17 cellular contexts compared by ENCODE assay signal in the genomic region with DNA sequence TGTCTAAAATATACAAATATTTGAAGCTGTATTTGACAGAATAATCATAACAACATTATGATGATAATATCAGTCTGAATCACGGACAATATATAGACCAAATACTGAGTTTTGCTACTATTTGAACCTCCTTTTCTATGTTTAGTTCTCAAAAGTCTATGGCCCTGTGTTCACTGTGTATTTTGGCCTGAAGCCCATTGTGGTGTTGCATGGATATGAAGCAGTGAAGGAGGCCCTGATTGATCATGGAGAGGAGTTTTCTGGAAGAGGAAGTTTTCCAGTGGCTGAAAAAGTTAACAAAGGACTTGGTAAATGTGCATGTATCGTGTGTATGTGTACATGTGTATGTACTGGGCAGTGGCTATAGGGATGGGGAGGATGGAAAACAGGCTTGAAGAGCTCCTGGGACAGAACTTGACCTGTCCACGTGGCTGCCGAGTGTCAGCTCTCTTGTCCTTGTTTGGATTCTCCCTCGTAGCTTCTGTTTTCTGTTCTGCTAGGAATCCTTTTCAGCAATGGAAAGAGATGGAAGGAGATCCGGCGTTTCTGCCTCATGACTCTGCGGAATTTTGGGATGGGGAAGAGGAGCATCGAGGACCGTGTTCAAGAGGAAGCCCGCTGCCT. TPM values are rescaled to one million over a fixed set of nuclear protein-coding genes. Genes with fewer than 3 reads are reported as not detected.
A peak's percentile ranks its signal among the peaks of the same experiment; 100 is the strongest.
DNase-seq lines count a peak whose midpoint lies in the region; ATAC-seq lines count a peak whose summit lies in the region.
"Had no signal": no experiment of that assay in that cellular context is flagged by ENCODE, and none has a peak within 500 bp of the region (broad histone marks: within the 10 kb centered on the region; RNA-seq: fewer than 3 reads in every experiment).

No MANE protein-coding gene starts in this region.

- H3K4me1 ChIP-seq in mucosa of stomach (ENCODE audit: control insufficient read depth, insufficient read depth, low read length), result no peaks in the 10 kb centered on the region
- H3K4me1 ChIP-seq: HAP-1 had no signal

- peak; percentile 44 for ATAC-seq in left lobe of liver
- ATAC-seq in GM18519 (IDR thresholded peaks at IDR 0.05; ENCODE audit: low FRiP score, unreplicated experiment), result no peak

- DNase-seq in SHP77 (lab: John Stamatoyannopoulos, UW) (peak; percentile 5 to 8), SHP77 treated with DMSO at 0.1 percent for 48 hours (lab: John Stamatoyannopoulos, UW) (no peak), left lobe of liver (ENCODE audit: low spot score) (peak; percentile 67), DMS153 treated with DMSO at 0.1 percent for 48 hours (lab: John Stamatoyannopoulos, UW; ENCODE audit: unreplicated experiment) (no peak)
- DNase-seq in activated naive CD4-positive, alpha-beta T cell treated with Interleukin-2 at 50 U/mL for 16 hours, result no peak
- DNase-seq: 8988T; C1 segment of cervical spinal cord; Calu3; CD4-positive, alpha-beta T cell; DMS 273 treated with DMSO at 0.1 percent for 48 hours; DMS79 treated with DMSO at 0.1 percent for 48 hours; EL had no signal

- H3K9me3 ChIP-seq in mucosa of stomach (ENCODE audit: control insufficient read depth, low read length), result no peaks in the 10 kb centered on the region
- H3K9me3 ChIP-seq: HAP-1 had no signal

- peak overlapping the region; percentile 0 for H3K4me3 ChIP-seq in mucosa of stomach (ENCODE audit: low read length)
- H3K4me3 ChIP-seq: HAP-1 had no signal

- no peaks in the 10 kb centered on the region for H3K36me3 ChIP-seq in mucosa of stomach (ENCODE audit: control insufficient read depth, insufficient read depth, low read length)
- H3K36me3 ChIP-seq: HAP-1 had no signal

- no peak overlapping the region for H3K9ac ChIP-seq in mucosa of stomach (ENCODE audit: low read length)

- no peaks in the 10 kb centered on the region for H3K27me3 ChIP-seq in mucosa of stomach (ENCODE audit: control insufficient read depth, insufficient read depth, low read length)

RNA-seq across cellular contexts. Expression of a gene that starts 4.2 kb away (rescaled TPM):
- total RNA-seq in left lobe of liver, result 110 TPM
- total RNA-seq: B cell; CD4-positive, alpha-beta T cell; H1 had no signal

Comparison
In these comparisons a context has a peak if more than half of its experiments do, and no peak if none do; other contexts are left out.
1. DNase-seq: peak in SHP77 (2 of 2) and left lobe of liver (single experiment); none in SHP77 treated with DMSO at 0.1 percent for 48 hours (single experiment), DMS153 treated with DMSO at 0.1 percent for 48 hours (single experiment) and activated naive CD4-positive, alpha-beta T cell treated with Interleukin-2 at 50 U/mL for 16 hours (single experiment).